13 cellular contexts compared by ENCODE assay signal in genomic region chr4:37928896-37929537, GRCh38. TPM values are rescaled to one million over a fixed set of nuclear protein-coding genes. Genes with fewer than 3 reads are reported as not detected.
DNase-seq lines count a peak whose midpoint lies in the region; ATAC-seq lines count a peak whose summit lies in the region.
"Had no signal": no experiment of that assay in that cellular context is flagged by ENCODE, and none has a peak within 500 bp of the region (broad histone marks: within the 10 kb centered on the region; RNA-seq: fewer than 3 reads in every experiment).

No MANE protein-coding gene starts in this region.

- H3K4me3 Mint-ChIP-seq in T-helper 2 cell treated with Interferon-gamma antibody and Interleukin-4, amounts not matched to agents 5 μg/mL and 100 μg/mL, for 36 hours, result peak overlapping the region; percentile 62

- DNase-seq in A172 (ENCODE audit: low spot score) (peak; percentile 69), GM04503 (ENCODE audit: low read depth) (peak; percentile 16), left lobe of liver (ENCODE audit: low spot score) (no peak), Ammon's horn (ENCODE audit: low spot score) (no peak), NCI-H187 treated with DMSO at 0.1 percent for 48 hours (lab: John Stamatoyannopoulos, UW) (no peak), NCI-H2171 treated with DMSO at 0.1 percent for 48 hours (lab: John Stamatoyannopoulos, UW) (no peak)
- peak; percentile 10 for DNase-seq in T-helper 2 cell treated with Interferon-gamma antibody and Interleukin-4, amounts not matched to agents 5 μg/mL and 100 μg/mL, for 36 hours (ENCODE audit: low spot score)
- DNase-seq: AML-193, EL, foreskin keratinocyte, GOT3, Peyer's patch had no signal

- peaks cover 2% of the 10 kb centered on the region for H3K27me3 Mint-ChIP-seq in T-helper 2 cell treated with Interferon-gamma antibody and Interleukin-4, amounts not matched to agents 5 μg/mL and 100 μg/mL, for 36 hours (ENCODE audit: low read depth)

- H3K9me3 Mint-ChIP-seq in T-helper 2 cell treated with Interferon-gamma antibody and Interleukin-4, amounts not matched to agents 5 μg/mL and 100 μg/mL, for 36 hours, result peaks cover 6% of the 10 kb centered on the region

- peaks cover 22% of the 10 kb centered on the region for H3K36me3 Mint-ChIP-seq in T-helper 2 cell treated with Interferon-gamma antibody and Interleukin-4, amounts not matched to agents 5 μg/mL and 100 μg/mL, for 36 hours (ENCODE audit: low read depth)

- ATAC-seq in left lobe of liver (peak; percentile 45), GM21367 (IDR thresholded peaks at IDR 0.05; ENCODE audit: unreplicated experiment) (no peak)
- ATAC-seq: foreskin keratinocyte had no signal

- H3K27ac Mint-ChIP-seq in T-helper 2 cell treated with Interferon-gamma antibody and Interleukin-4, amounts not matched to agents 5 μg/mL and 100 μg/mL, for 36 hours, result peak overlapping the region; percentile 26

- peaks cover 29% of the 10 kb centered on the region for H3K4me1 Mint-ChIP-seq in T-helper 2 cell treated with Interferon-gamma antibody and Interleukin-4, amounts not matched to agents 5 μg/mL and 100 μg/mL, for 36 hours (ENCODE audit: low read depth)

RNA-seq across cellular contexts. Expression of gene PTTG2, which starts 31.2 kb away (rescaled TPM):
- not detected in 2 replicates for total RNA-seq in A172 (2014; rRNA removed; shearing (Covaris generic))
- total RNA-seq in left lobe of liver, result not detected
- total RNA-seq: foreskin keratinocyte had no signal

RNA-seq across cellular contexts. Expression of gene TBC1D1, which starts 38.1 kb away (rescaled TPM):
- total RNA-seq in A172 (2014; rRNA removed; shearing (Covaris generic)), result 72.8 and 97.0 TPM in 2 replicates
- 28.0 TPM for total RNA-seq in left lobe of liver

Comparison
In these comparisons a context has a peak if more than half of its experiments do, and no peak if none do; other contexts are left out.
1. DNase-seq: peak in A172 (single experiment), GM04503 (single experiment) and T-helper 2 cell treated with Interferon-gamma antibody and Interleukin-4, amounts not matched to agents 5 μg/mL and 100 μg/mL, for 36 hours (single experiment); none in left lobe of liver (single experiment), Ammon's horn (single experiment), NCI-H187 treated with DMSO at 0.1 percent for 48 hours (single experiment) and NCI-H2171 treated with DMSO at 0.1 percent for 48 hours (single experiment).